Comparison of ENCODE assay signal across 8 cellular contexts in genomic region chr10:32894265-32894664, GRCh38.
DNase-seq lines count a peak whose midpoint lies in the region; ATAC-seq, FAIRE-seq and TF ChIP-seq lines count a peak whose summit lies in the region.
"Not testable (repeated sequence)": the region's sequence is repeated elsewhere in the genome, so short reads cannot be mapped to it uniquely, and the experiment has no call there.

No MANE protein-coding gene starts in this region.

- H3K9me3 ChIP-seq in A549; T-helper 17 cell (ENCODE audit: control insufficient read depth, low read length, poor library complexity, severe bottlenecking); astrocyte (ENCODE audit: insufficient read depth, low read depth, low read length); K562 (replicated peaks; ENCODE audit: control insufficient read depth, insufficient read depth, low read depth, low read length): not testable (repeated sequence)

- not testable (repeated sequence) for H3K9me1 ChIP-seq in K562 (ENCODE audit: control insufficient read depth, insufficient read depth, low read length)

- ATAC-seq in A549; T-cell (replicated peaks in 1 of 4); T-helper 17 cell; K562: not testable (repeated sequence)

- not testable (repeated sequence) for TF ChIP-seq POLR2A in A549 (IDR thresholded peaks at IDR 0.05; ENCODE audit: low read length); K562 (conservative IDR thresholded peaks at IDR 0.05)

- not testable (repeated sequence) for TF ChIP-seq CTCF in A549 (IDR thresholded peaks at IDR 0.05); Calu3 (IDR thresholded peaks at IDR 0.05; ENCODE audit: unreplicated experiment); astrocyte (IDR thresholded peaks at IDR 0.05; ENCODE audit: insufficient read depth, low read depth, low read length); K562 (IDR thresholded peaks at IDR 0.05 in 2 of 3, conservative IDR thresholded peaks at IDR 0.05 in 1 of 3; ENCODE audit: insufficient read depth in 2 of 3, low read depth in 1 of 3, low read length in 3 of 3); MCF 10A (IDR thresholded peaks at IDR 0.05; ENCODE audit: unreplicated experiment)

- not testable (repeated sequence) for H3K4me3 Mint-ChIP-seq in Calu3 (ENCODE audit: low read depth, unreplicated experiment); T-cell; astrocyte (ENCODE audit: unreplicated experiment); MCF 10A (ENCODE audit: unreplicated experiment)
- peak overlapping the region; percentile 12 for H3K4me3 Mint-ChIP-seq in T-helper 17 cell

- not testable (repeated sequence) for H3K27me3 Mint-ChIP-seq in Calu3 (ENCODE audit: unreplicated experiment); T-cell; T-helper 17 cell; astrocyte (ENCODE audit: low read depth, unreplicated experiment); MCF 10A (ENCODE audit: insufficient read depth, unreplicated experiment)

- H3K79me2 ChIP-seq in astrocyte (ENCODE audit: insufficient read depth, low read length); K562 (ENCODE audit: control insufficient read depth, insufficient read depth, low read length): not testable (repeated sequence)

- not testable (repeated sequence) for H2AFZ ChIP-seq in astrocyte (ENCODE audit: low read depth, low read length); K562 (ENCODE audit: low read depth, low read length)

- H3K4me2 ChIP-seq in A549; astrocyte (ENCODE audit: low read length); K562 (ENCODE audit: insufficient read depth, low read length): not testable (repeated sequence)

- CTCF ChIA-PET in A549 (lab: Yijun Ruan, JAX); Calu3 (lab: Charles Lee); T-cell (lab: Charles Lee); K562 (lab: Yijun Ruan, JAX; ENCODE audit: low intra/inter-chr PET ratio); MCF 10A (lab: Yijun Ruan, JAX): not testable (repeated sequence)

- in situ Hi-C loops in K562 (cut with MboI), result not testable (repeated sequence)

- peaks cover 12% of the 10 kb centered on the region for H4K20me1 ChIP-seq in astrocyte (ENCODE audit: insufficient read depth, low read length)
- H4K20me1 ChIP-seq in K562 (replicated peaks; ENCODE audit: control insufficient read depth, insufficient read depth, low read length), result not testable (repeated sequence)

- BruUV-seq in Calu3 (replicated peaks; lab: Mats Ljungman, UMichigan); K562 (replicated peaks; lab: Mats Ljungman, UMichigan); MCF 10A (replicated peaks; lab: Mats Ljungman, UMichigan): not testable (repeated sequence)

- intact Hi-C loops in Calu3 (cut with micrococcal nuclease; ENCODE audit: unreplicated experiment); K562 (cut with micrococcal nuclease): not testable (repeated sequence)
- intact Hi-C loops in MCF 10A (cut with micrococcal nuclease), result loop anchor here (5.0 kb wide), 1 partner anchor 113 kb away; no protein-coding TSS in a partner anchor

- 95% methylated on average over 1 of the region's 1 CpG for WGBS in A549 (ENCODE audit: missing lambda C conversion rate)
- 88% methylated on average over 1 of the region's 1 CpG for WGBS in K562 (ENCODE audit: insufficient coverage, low coverage, missing lambda C conversion rate)

- not testable (repeated sequence) for TF ChIP-seq EP300 in A549 (IDR thresholded peaks at IDR 0.05); K562 (IDR thresholded peaks at IDR 0.05; ENCODE audit: low read length)

- not testable (repeated sequence) for FAIRE-seq in A549 (lab: Jason Lieb, UNC); astrocyte (lab: Jason Lieb, UNC); K562 (lab: Jason Lieb, UNC)

- not testable (repeated sequence) for H3K9me3 Mint-ChIP-seq in Calu3 (ENCODE audit: low read depth, unreplicated experiment); T-cell; astrocyte (ENCODE audit: unreplicated experiment); MCF 10A (ENCODE audit: unreplicated experiment)

- H3K9ac ChIP-seq in astrocyte (ENCODE audit: low read length); K562 (ENCODE audit: insufficient read depth in 1 of 2, low read depth in 2 of 2, low read length in 2 of 2): not testable (repeated sequence)

- not testable (repeated sequence) for H3K27me3 ChIP-seq in astrocyte (ENCODE audit: insufficient read depth, low read length); K562 (ENCODE audit: control insufficient read depth in 2 of 2, insufficient read depth in 2 of 2, low read length in 2 of 2)

- H3K27ac Mint-ChIP-seq in Calu3 (ENCODE audit: unreplicated experiment) (peak overlapping the region; percentile 66), T-cell (peak overlapping the region; percentile 0 to 7), T-helper 17 cell (peak overlapping the region; percentile 66), astrocyte (ENCODE audit: unreplicated experiment) (peak overlapping the region; percentile 7), MCF 10A (ENCODE audit: low read depth, unreplicated experiment) (peak overlapping the region; percentile 8)

- not testable (repeated sequence) for DNase-seq in A549 (ENCODE audit: low read depth in 1 of 2, low spot score in 1 of 2); Calu3; T-cell; T-helper 17 cell; astrocyte (ENCODE audit: low read depth); K562 (ENCODE audit: extremely low read depth in 1 of 4, low spot score in 3 of 4); MCF 10A (ENCODE audit: unreplicated experiment)
- DNase-seq in NCI-H69 (lab: John Stamatoyannopoulos, UW), result peak; percentile 10

- peaks cover 89% of the 10 kb centered on the region for H3K36me3 Mint-ChIP-seq in Calu3 (ENCODE audit: insufficient read depth, unreplicated experiment)
- H3K36me3 Mint-ChIP-seq in T-cell, result peaks cover 35% of the 10 kb centered on the region
- H3K36me3 Mint-ChIP-seq in T-helper 17 cell (ENCODE audit: low read depth), result peaks cover 10% of the 10 kb centered on the region
- H3K36me3 Mint-ChIP-seq in astrocyte (ENCODE audit: low read depth, unreplicated experiment), result peaks cover 27% of the 10 kb centered on the region
- peaks cover 61% of the 10 kb centered on the region for H3K36me3 Mint-ChIP-seq in MCF 10A (ENCODE audit: insufficient read depth, unreplicated experiment)

- H3K36me3 ChIP-seq in astrocyte (ENCODE audit: insufficient read depth, low read length), result peaks cover 43% of the 10 kb centered on the region
- peaks cover 32% of the 10 kb centered on the region for H3K36me3 ChIP-seq in K562 (ENCODE audit: control insufficient read depth, insufficient read depth, low read length)

- H3K4me1 Mint-ChIP-seq in Calu3 (ENCODE audit: low read depth, unreplicated experiment); MCF 10A (ENCODE audit: insufficient read depth, unreplicated experiment): not testable (repeated sequence)
- H3K4me1 Mint-ChIP-seq in T-cell (peaks cover 8 to 19% (median 10%) of the 10 kb centered on the region in 3 donors), T-helper 17 cell (peaks cover 24% of the 10 kb centered on the region), astrocyte (ENCODE audit: low read depth, unreplicated experiment) (peaks cover 20% of the 10 kb centered on the region)

- H3K27ac ChIP-seq in A549; astrocyte (ENCODE audit: low read depth, low read length); K562 (ENCODE audit: extremely low read depth, low read depth, low read length): not testable (repeated sequence)

- H3K4me3 ChIP-seq in A549; astrocyte (ENCODE audit: insufficient read depth, low read depth, low read length); K562: not testable (repeated sequence)

- POLR2A ChIA-PET in A549 (lab: Yijun Ruan, JAX); T-cell (lab: Charles Lee); K562 (lab: Yijun Ruan, JAX); MCF 10A (lab: Yijun Ruan, JAX): not testable (repeated sequence)

- TF ChIP-seq RAD21 in A549 (conservative IDR thresholded peaks at IDR 0.05 in 1 of 2, IDR thresholded peaks at IDR 0.05 in 1 of 2); K562 (CRISPR knock-in tag; conservative IDR thresholded peaks at IDR 0.05 in 1 of 2, IDR thresholded peaks at IDR 0.05 in 1 of 2): not testable (repeated sequence)

- H3K4me1 ChIP-seq in A549; astrocyte (ENCODE audit: insufficient read depth, low read length); K562 (replicated peaks in 1 of 2; ENCODE audit: control insufficient read depth in 2 of 2, insufficient read depth in 2 of 2, low read length in 2 of 2): not testable (repeated sequence)

TF ChIP-seq in A549, 52 proteins besides CTCF, POLR2A, EP300 and RAD21 (continues in another document):
- 0 out of 2 replicates have a peak, but pooled peaks have one; percentile 56 for TF ChIP-seq HOXB5 (CRISPR knock-in tag; IDR thresholded peaks at IDR 0.05)
- TF ChIP-seq ZSCAN20 (CRISPR knock-in tag; IDR thresholded peaks at IDR 0.05), result peak; percentile 70; the same call in 1 of the 2 replicates
- TF ChIP-seq FOSB (CRISPR knock-in tag; IDR thresholded peaks at IDR 0.05), result 0 out of 2 replicates have a peak, but pooled peaks have one; percentile 0
- peak; percentile 76 for TF ChIP-seq HEYL (CRISPR knock-in tag; IDR thresholded peaks at IDR 0.05)

TF ChIP-seq in K562, 482 proteins besides CTCF, POLR2A, EP300 and RAD21 (continues in another document):
- TF ChIP-seq PTTG1 (tag; IDR thresholded peaks at IDR 0.05; ENCODE audit: low read depth), result peak; percentile 28; the same call in 1 of the 2 replicates

Comparison
In these comparisons a context has a peak if more than half of its experiments do, and no peak if none do; other contexts are left out.
1. H3K27ac Mint-ChIP-seq: peak in every context shown above with its lines; median percentile 66 in Calu3; 66 in T-helper 17 cell; 8 in MCF 10A; 7 in astrocyte; 4 in T-cell.